Comparison of ENCODE assay signal across 1 cellular context in the genomic region with DNA sequence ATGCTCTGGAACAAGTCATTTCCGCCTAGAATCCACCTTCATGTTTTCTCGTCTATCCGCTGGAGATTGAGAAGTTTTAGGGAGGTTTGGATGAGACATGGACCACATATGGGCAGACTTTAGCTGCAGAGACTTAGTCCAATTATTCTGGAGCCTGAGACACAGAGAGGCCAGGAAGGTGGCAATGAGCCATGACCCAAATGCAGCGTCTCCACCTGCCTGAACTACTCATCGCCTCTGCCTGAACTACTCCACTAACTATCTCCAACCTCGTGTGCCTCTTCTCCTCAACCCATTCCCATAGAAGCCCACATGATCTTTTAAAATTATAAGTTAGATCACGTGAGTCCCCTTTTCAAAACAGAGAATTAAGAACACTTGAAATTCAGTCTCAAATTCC.
TF ChIP-seq lines count a peak whose summit lies in the region.

No MANE protein-coding gene starts in this region.

TF ChIP-seq in SK-N-SH treated with all-trans-retinoic acid at 6 μM for 48 hours, 23 proteins besides CTCF, POLR2A, EP300 and RAD21 (continued from another document):
- TF ChIP-seq, protein P1, sequence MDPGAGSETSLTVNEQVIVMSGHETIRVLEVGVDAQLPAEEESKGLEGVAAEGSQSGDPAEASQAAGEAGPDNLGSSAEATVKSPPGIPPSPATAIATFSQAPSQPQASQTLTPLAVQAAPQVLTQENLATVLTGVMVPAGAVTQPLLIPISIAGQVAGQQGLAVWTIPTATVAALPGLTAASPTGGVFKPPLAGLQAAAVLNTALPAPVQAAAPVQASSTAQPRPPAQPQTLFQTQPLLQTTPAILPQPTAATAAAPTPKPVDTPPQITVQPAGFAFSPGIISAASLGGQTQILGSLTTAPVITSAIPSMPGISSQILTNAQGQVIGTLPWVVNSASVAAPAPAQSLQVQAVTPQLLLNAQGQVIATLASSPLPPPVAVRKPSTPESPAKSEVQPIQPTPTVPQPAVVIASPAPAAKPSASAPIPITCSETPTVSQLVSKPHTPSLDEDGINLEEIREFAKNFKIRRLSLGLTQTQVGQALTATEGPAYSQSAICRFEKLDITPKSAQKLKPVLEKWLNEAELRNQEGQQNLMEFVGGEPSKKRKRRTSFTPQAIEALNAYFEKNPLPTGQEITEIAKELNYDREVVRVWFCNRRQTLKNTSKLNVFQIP (CRISPR knock-in tag; IDR thresholded peaks at IDR 0.05; ENCODE audit: borderline replicate concordance, low read depth): no peak
- no peak for TF ChIP-seq TOX (CRISPR knock-in tag; IDR thresholded peaks at IDR 0.05; ENCODE audit: borderline replicate concordance)
- TF ChIP-seq PPARA (CRISPR knock-in tag; IDR thresholded peaks at IDR 0.05; ENCODE audit: borderline replicate concordance): no peak
- no peak for TF ChIP-seq RARB (CRISPR knock-in tag; IDR thresholded peaks at IDR 0.05)
